ENCODE assay signal across 8 cellular contexts in the genomic region with DNA sequence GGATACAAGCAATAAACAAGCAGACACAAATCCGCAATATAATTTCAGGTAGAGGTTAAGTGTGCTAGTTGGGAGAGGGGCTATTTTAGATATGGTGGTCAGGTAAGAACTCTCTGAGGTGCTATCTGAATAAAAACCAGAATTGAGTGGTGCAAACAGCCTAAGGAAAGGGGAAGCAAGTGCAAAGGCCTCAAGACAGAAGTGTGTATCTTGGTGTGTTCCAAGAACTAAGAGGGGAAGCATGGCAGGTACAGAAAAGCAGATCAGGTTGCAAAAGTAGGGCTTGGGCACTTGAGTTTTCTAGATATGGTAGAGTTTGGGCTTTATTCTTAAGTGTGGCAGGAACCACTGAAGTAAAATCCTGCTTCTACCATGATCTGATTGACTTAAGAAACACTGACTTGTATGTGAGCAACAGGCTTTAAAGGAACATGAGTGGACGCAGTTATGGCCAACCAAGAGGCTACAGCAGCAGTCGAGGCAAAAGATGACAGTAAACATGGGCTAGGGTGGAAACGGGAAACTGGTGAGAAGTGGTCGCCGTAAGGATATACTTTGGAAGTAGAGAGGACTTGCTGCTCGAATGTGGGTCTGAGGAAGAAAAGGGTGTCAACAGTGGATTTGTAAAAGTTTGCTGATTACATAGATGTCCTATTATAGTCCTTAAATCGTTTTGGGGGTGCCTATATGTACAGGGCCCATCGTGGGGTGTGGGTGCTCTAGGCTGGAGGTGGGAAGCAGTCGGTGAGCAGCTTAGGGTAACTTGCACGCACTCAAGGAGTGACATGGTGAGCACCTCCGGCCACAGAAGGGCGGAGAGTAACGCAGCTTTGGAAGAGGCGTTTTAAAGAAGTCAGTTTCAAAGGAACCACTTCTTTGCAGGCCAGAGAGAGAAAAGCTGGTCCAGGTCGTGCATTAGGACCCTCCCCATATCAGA. TPM values are rescaled to one million over a fixed set of nuclear protein-coding genes. Genes with fewer than 3 reads are reported as not detected.
DNase-seq lines count a peak whose midpoint lies in the region; ATAC-seq and TF ChIP-seq lines count a peak whose summit lies in the region.

No MANE protein-coding gene starts in this region.

- peak overlapping the region; percentile 83 for H3K27ac Mint-ChIP-seq in glutamatergic neuron (ENCODE audit: unreplicated experiment)
- peak overlapping the region; percentile 94 for H3K27ac Mint-ChIP-seq in progenitor cell of endocrine pancreas

- H3K9me3 Mint-ChIP-seq in glutamatergic neuron (ENCODE audit: unreplicated experiment) (peaks cover 2% of the 10 kb centered on the region), progenitor cell of endocrine pancreas (ENCODE audit: low read depth) (peaks cover 7% of the 10 kb centered on the region)

- peaks cover 12% of the 10 kb centered on the region for H3K4me1 Mint-ChIP-seq in glutamatergic neuron (ENCODE audit: low read depth, unreplicated experiment)
- H3K4me1 Mint-ChIP-seq in progenitor cell of endocrine pancreas (ENCODE audit: low read depth): peaks cover 16% of the 10 kb centered on the region

- ATAC-seq in HG02642 (IDR thresholded peaks at IDR 0.05; ENCODE audit: poor library complexity, unreplicated experiment): peak; percentile 58

- no peaks in the 10 kb centered on the region for H3K27me3 Mint-ChIP-seq in glutamatergic neuron (ENCODE audit: unreplicated experiment)
- H3K27me3 Mint-ChIP-seq in progenitor cell of endocrine pancreas: no peaks in the 10 kb centered on the region

- peak; percentile 61 for DNase-seq in SIG-M5 treated with dmso at 0.1 percent for 504 hours (lab: John Stamatoyannopoulos, UW; ENCODE audit: unreplicated experiment)
- DNase-seq in SIG-M5 (lab: John Stamatoyannopoulos, UW): no peak
- peak; percentile 58 for DNase-seq in NCI-H69 (lab: John Stamatoyannopoulos, UW)
- peak; percentile 78 for DNase-seq in activated effector memory CD4-positive, alpha-beta T cell treated with anti-CD3 and anti-CD28 coated beads, Interleukin-2, amount 50 U/mL, for 16 hours
- DNase-seq in glutamatergic neuron: no peak
- DNase-seq in progenitor cell of endocrine pancreas (ENCODE audit: low spot score, unreplicated experiment): no peak
- no peak for DNase-seq in T-helper 9 cell

- H3K4me3 Mint-ChIP-seq in glutamatergic neuron (ENCODE audit: unreplicated experiment) (peak overlapping the region; percentile 95), progenitor cell of endocrine pancreas (ENCODE audit: low read depth) (peak overlapping the region; percentile 97)

- TF ChIP-seq CTCF in glutamatergic neuron (IDR thresholded peaks at IDR 0.05; ENCODE audit: partially characterized antibody, unreplicated experiment) (no peak), progenitor cell of endocrine pancreas (IDR thresholded peaks at IDR 0.05; ENCODE audit: unreplicated experiment) (no peak)

- no peaks in the 10 kb centered on the region for H3K36me3 Mint-ChIP-seq in glutamatergic neuron (ENCODE audit: unreplicated experiment)
- H3K36me3 Mint-ChIP-seq in progenitor cell of endocrine pancreas (ENCODE audit: insufficient read depth): peaks cover 7% of the 10 kb centered on the region

RNA-seq across cellular contexts. Expression of a gene that starts 0.7 kb away (rescaled TPM):
- total RNA-seq in glutamatergic neuron (ENCODE audit: unreplicated experiment) (6.3 TPM), progenitor cell of endocrine pancreas (12.9 and 13.5 TPM in 2 replicates)

RNA-seq across cellular contexts. Expression of a gene that starts 6.4 kb away (rescaled TPM):
- 3.0 TPM for total RNA-seq in glutamatergic neuron (ENCODE audit: unreplicated experiment)
- 5.3 TPM in 2 replicates for total RNA-seq in progenitor cell of endocrine pancreas

Comparison
In these comparisons a context has a peak if more than half of its experiments do, and no peak if none do; other contexts are left out.
1. DNase-seq: peak in SIG-M5 treated with dmso at 0.1 percent for 504 hours (single experiment), NCI-H69 (single experiment) and activated effector memory CD4-positive, alpha-beta T cell treated with anti-CD3 and anti-CD28 coated beads, Interleukin-2, amount 50 U/mL, for 16 hours (single experiment); none in SIG-M5 (single experiment), glutamatergic neuron (single experiment), progenitor cell of endocrine pancreas (single experiment) and T-helper 9 cell (single experiment).